In the genomic region with DNA sequence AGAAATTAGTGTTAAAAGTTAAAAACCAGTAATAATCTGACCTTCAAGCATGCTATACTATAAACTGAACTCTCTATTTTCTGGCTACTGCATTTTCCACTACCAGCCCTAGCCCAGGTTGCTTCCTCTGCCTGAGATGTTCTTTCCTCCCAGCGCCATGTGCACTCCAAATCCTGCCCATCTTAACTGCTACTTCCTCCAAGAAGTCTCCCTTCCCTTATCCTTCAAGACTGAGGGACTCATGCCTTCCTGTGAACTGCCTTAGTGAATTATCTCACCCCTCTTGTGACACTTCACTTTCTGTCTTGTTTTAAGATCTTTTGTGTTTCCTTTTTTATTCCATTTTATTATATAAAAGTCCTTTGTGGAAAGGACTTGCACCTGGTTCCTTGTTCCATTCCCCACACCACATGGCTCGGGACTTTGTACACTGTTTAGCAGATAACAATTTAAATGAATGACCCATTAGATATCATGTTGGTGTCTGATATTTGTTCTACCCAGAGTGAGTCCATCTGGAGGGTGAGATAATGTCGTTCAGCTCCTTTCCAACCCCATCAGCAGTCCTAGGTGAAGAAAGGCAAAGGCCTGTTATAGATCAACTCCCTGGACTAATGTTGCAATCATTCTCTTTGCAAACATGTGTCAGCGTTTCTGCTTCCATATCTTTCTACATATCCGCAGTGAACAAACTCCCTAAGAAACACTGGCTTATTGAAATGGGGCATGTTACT, we compare ENCODE assay signal across 2 cellular contexts.
TF ChIP-seq lines count a peak whose summit lies in the region.

No MANE protein-coding gene starts in this region.

TF ChIP-seq in A549, 52 proteins besides CTCF, POLR2A, EP300 and RAD21 (continued from another document and continues in another):
- TF ChIP-seq PBX3 (IDR thresholded peaks at IDR 0.05) (no peak), GATA3 (IDR thresholded peaks at IDR 0.05; ENCODE audit: borderline replicate concordance) (no peak), KDM1A (IDR thresholded peaks at IDR 0.05; ENCODE audit: low read depth) (no peak), CEBPB (IDR thresholded peaks at IDR 0.05) (peak; percentile 97), ZNF302 (CRISPR knock-in tag; IDR thresholded peaks at IDR 0.05) (no peak), FOSB (CRISPR knock-in tag; IDR thresholded peaks at IDR 0.05) (no peak), RARB (CRISPR knock-in tag; IDR thresholded peaks at IDR 0.05) (0 out of 2 replicates have a peak, but pooled peaks have one; percentile 18), HDAC2 (IDR thresholded peaks at IDR 0.05) (no peak), BHLHE40 (IDR thresholded peaks at IDR 0.05; ENCODE audit: low read depth, low read length) (no peak), NR3C1 (IDR thresholded peaks at IDR 0.05) (no peak), RNF2 (IDR thresholded peaks at IDR 0.05; ENCODE audit: borderline replicate concordance, low read depth) (no peak), REST (IDR thresholded peaks at IDR 0.05) (no peak), EHMT2 (IDR thresholded peaks at IDR 0.05; ENCODE audit: low read depth) (no peak), MYC (IDR thresholded peaks at IDR 0.05; ENCODE audit: borderline replicate concordance, low read length) (no peak), KDM5A (IDR thresholded peaks at IDR 0.05) (no peak), BCL3 (IDR thresholded peaks at IDR 0.05) (peak; percentile 67; the same call in 1 of the 3 replicates), SMC3 (IDR thresholded peaks at IDR 0.05) (no peak; the same call in 2 of the 3 replicates), NPAS2 (CRISPR knock-in tag; IDR thresholded peaks at IDR 0.05; ENCODE audit: borderline replicate concordance) (no peak), ZC3H11A (IDR thresholded peaks at IDR 0.05) (no peak), ZFP36 (IDR thresholded peaks at IDR 0.05; ENCODE audit: borderline replicate concordance, partially characterized antibody) (no peak), ESRRA (IDR thresholded peaks at IDR 0.05; ENCODE audit: borderline replicate concordance, low read length) (no peak), ELK1 (IDR thresholded peaks at IDR 0.05; ENCODE audit: low read depth, low read length) (no peak), RCOR1 (IDR thresholded peaks at IDR 0.05; ENCODE audit: low read depth, low read length) (no peak), RFX5 (IDR thresholded peaks at IDR 0.05) (no peak), TP53 (CRISPR knock-in tag; IDR thresholded peaks at IDR 0.05) (no peak), HOXB13 (CRISPR knock-in tag; IDR thresholded peaks at IDR 0.05; ENCODE audit: low read depth) (peak; percentile 35; the same call in 1 of the 2 replicates)
- TF ChIP-seq, protein P1, sequence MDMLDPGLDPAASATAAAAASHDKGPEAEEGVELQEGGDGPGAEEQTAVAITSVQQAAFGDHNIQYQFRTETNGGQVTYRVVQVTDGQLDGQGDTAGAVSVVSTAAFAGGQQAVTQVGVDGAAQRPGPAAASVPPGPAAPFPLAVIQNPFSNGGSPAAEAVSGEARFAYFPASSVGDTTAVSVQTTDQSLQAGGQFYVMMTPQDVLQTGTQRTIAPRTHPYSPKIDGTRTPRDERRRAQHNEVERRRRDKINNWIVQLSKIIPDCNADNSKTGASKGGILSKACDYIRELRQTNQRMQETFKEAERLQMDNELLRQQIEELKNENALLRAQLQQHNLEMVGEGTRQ (IDR thresholded peaks at IDR 0.05): no peak

TF ChIP-seq in liver, 16 proteins besides CTCF, POLR2A, EP300 and RAD21 (continued from another document):
- TF ChIP-seq REST (IDR thresholded peaks at IDR 0.05) (peak; percentile 33), RXRA (IDR thresholded peaks at IDR 0.05) (peak; percentile 71 to 83)
